In the genomic region with DNA sequence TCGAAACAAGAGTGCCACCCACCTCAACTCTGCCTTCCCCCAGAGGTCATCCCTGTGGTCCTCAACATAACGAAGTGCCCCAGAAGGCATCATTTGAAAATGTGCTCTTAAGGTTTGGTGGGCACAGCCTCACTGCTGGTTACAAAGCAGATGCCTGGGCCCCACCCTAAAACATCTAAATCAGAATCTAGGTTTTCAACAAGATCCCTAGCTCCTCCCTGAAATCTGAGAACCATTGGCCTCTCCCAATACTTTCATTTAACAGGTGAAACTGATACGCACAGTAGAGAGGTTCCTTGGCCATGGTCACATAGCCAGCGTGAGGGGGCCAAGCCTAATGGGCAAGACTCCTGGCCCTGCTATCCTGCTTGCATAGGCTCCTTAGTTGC, we compare ENCODE assay signal across 23 cellular contexts.
"Had no signal": no experiment of that assay in that cellular context is flagged by ENCODE, and none has a peak within 500 bp of the region (broad histone marks: within the 10 kb centered on the region; RNA-seq: fewer than 3 reads in every experiment).

No MANE protein-coding gene starts in this region.

- H2AFZ ChIP-seq: hepatocyte, neural progenitor cell had no signal

- H3K4me3 ChIP-seq: esophagus squamous epithelium, gastroesophageal sphincter, hepatocyte, lung, neural progenitor cell, ovary, right atrium auricular region, sigmoid colon, skin epidermis, testis, tibial nerve had no signal

- H3K4me2 ChIP-seq: hepatocyte, neural progenitor cell had no signal

- H3K9me3 ChIP-seq: esophagus squamous epithelium, gastroesophageal sphincter, ovary, right atrium auricular region, sigmoid colon, testis, tibial nerve had no signal

- H3K36me3 ChIP-seq: esophagus squamous epithelium, gastroesophageal sphincter, neural progenitor cell, ovary, right atrium auricular region, sigmoid colon, tibial nerve had no signal

- H3K27ac ChIP-seq: epithelial cell of prostate, esophagus squamous epithelium, gastroesophageal sphincter, hepatocyte, neural progenitor cell, ovary, right atrium auricular region, sigmoid colon, skin epidermis, testis, tibial nerve had no signal

- H3K79me2 ChIP-seq: hepatocyte had no signal

- H3K4me1 ChIP-seq: esophagus squamous epithelium, gastroesophageal sphincter, right atrium auricular region, sigmoid colon, testis, tibial nerve had no signal

- H3K27me3 ChIP-seq: esophagus squamous epithelium, gastroesophageal sphincter, hepatocyte, neural progenitor cell, ovary, right atrium auricular region, sigmoid colon, testis, tibial nerve had no signal

- DNase-seq: effector memory CD4-positive, alpha-beta T cell; esophagus squamous epithelium; kidney; left cardiac atrium; left ventricle myocardium superior; mesenchymal stem cell; midbrain; nucleus accumbens; ovary; sigmoid colon; stimulated activated CD4-positive, alpha-beta T cell treated with anti-CD3 and anti-CD28 coated beads, Interleukin-2, amount 100 ng/mL, for 24 hours; stimulated activated CD4-positive, alpha-beta T cell treated with anti-CD3 and anti-CD28 coated beads, Interleukin-4, amount 100 ng/mL, for 4 hours; stimulated activated naive CD8-positive, alpha-beta T cell treated with anti-CD3 and anti-CD28 coated beads, Interleukin-15, amount 100 ng/mL, for 72 hours; testis had no signal

- H3K9ac ChIP-seq: neural progenitor cell had no signal

- ATAC-seq: gastroesophageal sphincter; left cardiac atrium; left ventricle myocardium superior; natural killer cell treated with Interleukin-12 subunit alpha and Interleukin-12 subunit beta and Interleukin-15 and Interleukin-18, amount 100 ng/mL, for 72 hours had no signal
